ENCODE assay signal across 8 cellular contexts in the genomic region with DNA sequence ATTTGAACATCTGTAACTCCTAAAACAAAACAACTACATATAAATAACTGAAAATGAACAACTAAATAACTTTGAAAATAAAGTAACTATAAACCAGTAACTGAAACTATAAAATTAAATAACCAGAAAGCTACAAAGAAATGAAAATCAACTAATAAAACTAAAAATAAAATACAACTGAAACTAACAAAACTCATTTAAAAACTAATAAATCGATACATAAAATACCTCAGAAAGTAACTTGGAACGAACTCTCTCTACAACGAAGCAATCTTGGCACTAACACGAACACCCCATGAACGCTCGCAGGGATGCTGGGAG. TPM values are rescaled to one million over a fixed set of nuclear protein-coding genes. Genes with fewer than 3 reads are reported as not detected.
DNase-seq lines count a peak whose midpoint lies in the region; ATAC-seq, FAIRE-seq and TF ChIP-seq lines count a peak whose summit lies in the region.

No MANE protein-coding gene starts in this region.

- H3K36me3 Mint-ChIP-seq in CD14-positive monocyte: no peaks in the 10 kb centered on the region

- no peaks in the 10 kb centered on the region; the same call in 1 of the 2 replicates for H3K4me1 ChIP-seq in PC-9 (replicated peaks; ENCODE audit: insufficient read depth)
- H3K4me1 ChIP-seq in esophagus squamous epithelium: peaks cover 18 to 25% (median 21%) of the 10 kb centered on the region in 3 donors
- H3K4me1 ChIP-seq in pancreas: peaks cover 3 to 5% (median 3%) of the 10 kb centered on the region in 3 donors

- H3K36me3 ChIP-seq in PC-9 (ENCODE audit: low read depth): no peaks in the 10 kb centered on the region
- no peaks in the 10 kb centered on the region for H3K36me3 ChIP-seq in esophagus squamous epithelium
- H3K36me3 ChIP-seq in pancreas: no peaks in the 10 kb centered on the region

- H3K4me3 Mint-ChIP-seq in CD14-positive monocyte: peak overlapping the region; percentile 77 to 94

- H4K20me1 ChIP-seq in PC-9 (ENCODE audit: insufficient read depth): no peaks in the 10 kb centered on the region

- H3K27me3 ChIP-seq in PC-9 (ENCODE audit: insufficient read depth, low read depth): no peaks in the 10 kb centered on the region
- peaks cover 0 to 73% (median 0%) of the 10 kb centered on the region in 4 donors for H3K27me3 ChIP-seq in esophagus squamous epithelium
- H3K27me3 ChIP-seq in pancreas: peaks cover 0 to 19% (median 2%) of the 10 kb centered on the region in 4 donors

- BruUV-seq in PC-9 (replicated peaks; lab: Mats Ljungman, UMichigan): no TSS peak

- no peak for TF ChIP-seq POLR2A in esophagus squamous epithelium (IDR thresholded peaks at IDR 0.05)

- H3K9me3 ChIP-seq in PC-9 (ENCODE audit: insufficient read depth, low read depth): no peaks in the 10 kb centered on the region
- no peaks in the 10 kb centered on the region for H3K9me3 ChIP-seq in esophagus squamous epithelium
- H3K9me3 ChIP-seq in pancreas: no peaks in the 10 kb centered on the region

- no peak for ATAC-seq in pancreas
- no peak for ATAC-seq in GM21717 (IDR thresholded peaks at IDR 0.05; ENCODE audit: unreplicated experiment)
- ATAC-seq in GM21515 (IDR thresholded peaks at IDR 0.05; ENCODE audit: unreplicated experiment): no peak

- peak overlapping the region; percentile 98 for H3K4me2 ChIP-seq in PC-9

- CTCF ChIA-PET in PC-9 (lab: Charles Lee): interaction anchor here (0.6 to 1.0 kb wide), 5 partner anchors 20 to 464 kb away, joined by 3 to 5 read pairs (median 3); no protein-coding TSS in a partner anchor

- peak overlapping the region; percentile 78 for H2AFZ ChIP-seq in PC-9

- intact Hi-C loops in CD14-positive monocyte (cut with micrococcal nuclease): no loop called here
- intact Hi-C loops in PC-9 (cut with micrococcal nuclease; ENCODE audit: unreplicated experiment): loop anchor here (5.0 kb wide), 1 partner anchor 466 kb away; no protein-coding TSS in a partner anchor
- intact Hi-C loops in esophagus squamous epithelium (cut with DNase I): no loop called here
- intact Hi-C loops in pancreas (cut with DNase I): no loop called here

- H3K4me3 ChIP-seq in PC-9 (peak overlapping the region; percentile 71), esophagus squamous epithelium (peak overlapping the region; percentile 46 to 66 (median 56)), pancreas (peak overlapping the region; percentile 13 to 62 (median 48))

- POLR2A ChIA-PET in PC-9 (lab: Charles Lee; ENCODE audit: unreplicated experiment): interaction anchor here (0.6 kb wide), 1 partner anchor 370 kb away, joined by 3 read pairs; no protein-coding TSS in a partner anchor

- no peaks in the 10 kb centered on the region for H3F3A ChIP-seq in PC-9 (ENCODE audit: insufficient read depth, low read depth)

- peaks cover 46 to 67% (median 55%) of the 10 kb centered on the region in 3 donors for H3K27me3 Mint-ChIP-seq in CD14-positive monocyte (ENCODE audit: low read depth in 3 of 3)

- peak; percentile 94 for FAIRE-seq in pancreas (lab: Jason Lieb, UNC)

- no peak overlapping the region for H3K27ac ChIP-seq in PC-9
- no peak overlapping the region for H3K27ac ChIP-seq in esophagus squamous epithelium
- no peak overlapping the region for H3K27ac ChIP-seq in pancreas

- peak overlapping the region in 1 of 7 donors; percentile 41 for H3K27ac Mint-ChIP-seq in CD14-positive monocyte

- no peak for TF ChIP-seq CTCF in CD14-positive monocyte (IDR thresholded peaks at IDR 0.05)
- TF ChIP-seq CTCF in PC-9 (conservative IDR thresholded peaks at IDR 0.05): no peak
- no peak for TF ChIP-seq CTCF in esophagus squamous epithelium (IDR thresholded peaks at IDR 0.05)
- no peak for TF ChIP-seq CTCF in pancreas (IDR thresholded peaks at IDR 0.05)

- H3K9me3 Mint-ChIP-seq in CD14-positive monocyte: peaks cover 0 to 13% (median 0%) of the 10 kb centered on the region in 7 donors

- no peaks in the 10 kb centered on the region for H3K79me2 ChIP-seq in PC-9 (ENCODE audit: low read depth)

- DNase-seq in CD14-positive monocyte (ENCODE audit: low spot score) (no peak), PC-9 (no peak), esophagus squamous epithelium (lab: John Stamatoyannopoulos, UW) (no peak), pancreas (no peak), NCI-H1417 treated with DMSO at 0.1 percent for 48 hours (lab: John Stamatoyannopoulos, UW) (no peak), ecto neural progenitor cell (ENCODE audit: low spot score) (no peak)

- H3K4me1 Mint-ChIP-seq in CD14-positive monocyte: peaks cover 18% of the 10 kb centered on the region

- H3K9me2 ChIP-seq in PC-9 (ENCODE audit: insufficient read depth): no peaks in the 10 kb centered on the region

- 2 to 4% methylated on average over 6 of the region's 6 CpGs for WGBS in esophagus squamous epithelium, 2 donors
- 4 to 5% methylated on average over 6 of the region's 6 CpGs for WGBS in pancreas, 2 donors

RNA-seq across cellular contexts. Expression of a gene that starts 15.9 kb away (rescaled TPM):
- not detected for polyA plus RNA-seq in CD14-positive monocyte
- total RNA-seq in PC-9 (2021): 2.8 and 4.1 TPM in 2 replicates
- total RNA-seq in esophagus squamous epithelium: 1 to 10 TPM in 3 of 4 donors, under 1 TPM in 1; 0.95 to 7.7 (median 5.4) TPM
- 1 to 10 TPM; 1.7 to 4.4 (median 2.5) TPM for total RNA-seq in pancreas
- 1 to 10 TPM in 1 of 2 donors, under 1 TPM in 1; 0.96 to 1.0 TPM for polyA plus RNA-seq in pancreas
